10 cellular contexts compared by ENCODE assay signal in the genomic region with DNA sequence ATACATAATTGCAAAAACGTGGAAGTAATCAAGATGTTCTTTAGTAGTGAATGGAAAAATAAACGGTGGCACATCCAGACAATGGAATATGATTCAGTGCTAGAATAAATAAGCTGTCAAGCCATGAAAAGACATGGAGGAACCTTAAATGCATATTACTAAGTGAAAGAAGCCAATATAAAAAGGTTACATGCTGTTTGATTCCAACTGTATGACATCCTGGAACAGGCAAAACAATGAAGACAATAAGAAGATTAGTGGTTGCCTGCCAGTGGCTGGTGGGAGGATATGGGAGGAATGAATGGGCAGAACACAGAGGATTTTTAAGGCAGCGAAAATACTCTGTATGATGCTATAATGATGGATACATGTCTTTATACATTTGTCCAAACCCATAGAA.
DNase-seq lines count a peak whose midpoint lies in the region; TF ChIP-seq lines count a peak whose summit lies in the region.
"Had no signal": no experiment of that assay in that cellular context is flagged by ENCODE, and none has a peak within 500 bp of the region (broad histone marks: within the 10 kb centered on the region; RNA-seq: fewer than 3 reads in every experiment).

No MANE protein-coding gene starts in this region.

- H3K36me3 Mint-ChIP-seq in brain: no peaks in the 10 kb centered on the region
- H3K36me3 Mint-ChIP-seq: CD14-positive monocyte; CD8-positive, alpha-beta T cell had no signal

- H3K27ac ChIP-seq in ascending aorta: no peak overlapping the region

- no peaks in the 10 kb centered on the region for H3K27me3 ChIP-seq in ascending aorta

- DNase-seq in NCI-H82 (lab: John Stamatoyannopoulos, UW) (peak; percentile 7), NCI-H82 treated with DMSO at 0.1 percent for 48 hours (lab: John Stamatoyannopoulos, UW; ENCODE audit: unreplicated experiment) (no peak), fibroblast of the aortic adventitia (ENCODE audit: low read depth) (peak; percentile 9), ascending aorta (ENCODE audit: low spot score in 2 of 2) (no peak), hepatic stellate cell (ENCODE audit: low spot score) (no peak)
- no peak for DNase-seq in activated CD4-positive, CD25-positive, alpha-beta regulatory T cell treated with anti-CD3 and anti-CD28 coated beads, Interleukin-2, amount 50 U/mL, for 72 hours
- DNase-seq: CD8-positive, alpha-beta T cell; DMS53 had no signal

- peaks cover 34% of the 10 kb centered on the region for H3K4me1 Mint-ChIP-seq in brain
- H3K4me1 Mint-ChIP-seq: CD14-positive monocyte had no signal

- H3K9me3 Mint-ChIP-seq in brain: peaks cover 0 to 11% (median 5%) of the 10 kb centered on the region in 5 experiments

- H3K27ac Mint-ChIP-seq in brain: peak overlapping the region in 3 of 5 experiments; percentile 1 to 6 (median 3)
- H3K27ac Mint-ChIP-seq: CD14-positive monocyte; CD8-positive, alpha-beta T cell had no signal

- peak overlapping the region in 1 of 5 experiments; percentile 6 for H3K4me3 Mint-ChIP-seq in brain
- H3K4me3 Mint-ChIP-seq: CD14-positive monocyte; CD8-positive, alpha-beta T cell had no signal

- intact Hi-C loops in ascending aorta (cut with DNase I): no loop called here

- H3K36me3 ChIP-seq in ascending aorta: no peaks in the 10 kb centered on the region

- TF ChIP-seq CTCF in brain (conservative IDR thresholded peaks at IDR 0.05): no peak
- TF ChIP-seq CTCF in fibroblast of the aortic adventitia (IDR thresholded peaks at IDR 0.05; ENCODE audit: insufficient read depth, low read length): no peak
- TF ChIP-seq CTCF in ascending aorta (IDR thresholded peaks at IDR 0.05): no peak

- H3K4me3 ChIP-seq in fibroblast of the aortic adventitia (ENCODE audit: low read depth, low read length) (no peak overlapping the region), ascending aorta (no peak overlapping the region)

- H3K9me3 ChIP-seq in ascending aorta: no peaks in the 10 kb centered on the region

- no peaks in the 10 kb centered on the region for H3K27me3 Mint-ChIP-seq in brain

- no peaks in the 10 kb centered on the region for H3K4me1 ChIP-seq in ascending aorta

Comparison
In these comparisons a context has a peak if more than half of its experiments do, and no peak if none do; other contexts are left out.
1. DNase-seq: peak in NCI-H82 (single experiment) and fibroblast of the aortic adventitia (single experiment); none in NCI-H82 treated with DMSO at 0.1 percent for 48 hours (single experiment), ascending aorta (0 of 2), hepatic stellate cell (single experiment) and activated CD4-positive, CD25-positive, alpha-beta regulatory T cell treated with anti-CD3 and anti-CD28 coated beads, Interleukin-2, amount 50 U/mL, for 72 hours (single experiment).